ENCODE assay signal across 8 cellular contexts in the genomic region with DNA sequence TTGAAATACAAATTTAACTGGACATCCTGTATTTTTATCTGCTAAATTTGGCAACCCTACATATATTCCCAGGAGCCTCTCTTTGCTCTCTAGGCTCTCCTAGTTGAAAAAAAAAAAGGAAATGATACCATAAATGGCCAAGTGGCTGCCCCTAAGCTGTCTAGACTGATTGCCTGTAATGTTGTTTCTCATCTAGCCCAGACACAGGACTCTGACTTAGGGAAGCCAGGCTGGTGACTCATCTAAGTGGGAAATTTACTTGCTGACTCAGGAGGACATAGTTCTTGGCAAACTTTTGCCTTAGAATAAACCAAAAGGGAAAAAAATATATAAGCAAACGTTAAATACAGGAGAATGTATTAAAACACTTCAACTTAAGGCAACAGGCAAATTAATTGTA. TPM values are rescaled to one million over a fixed set of nuclear protein-coding genes. Genes with fewer than 3 reads are reported as not detected.
A peak's percentile ranks its signal among the peaks of the same experiment; 100 is the strongest.
DNase-seq lines count a peak whose midpoint lies in the region; ATAC-seq and TF ChIP-seq lines count a peak whose summit lies in the region.

No MANE protein-coding gene starts in this region.

- TF ChIP-seq CTCF in BE2C (IDR thresholded peaks at IDR 0.05; ENCODE audit: low read depth, low read length) (no peak), colonic mucosa (IDR thresholded peaks at IDR 0.05) (no peak), mesothelial cell of epicardium (IDR thresholded peaks at IDR 0.05; ENCODE audit: unreplicated experiment) (no peak), spleen (IDR thresholded peaks at IDR 0.05 in 8 of 11, conservative IDR thresholded peaks at IDR 0.05 in 3 of 11) (no peak)

- no peak for TF ChIP-seq POLR2A in spleen (IDR thresholded peaks at IDR 0.05)

- no peaks in the 10 kb centered on the region for H3K27me3 Mint-ChIP-seq in mesothelial cell of epicardium (ENCODE audit: low read depth)

- ATAC-seq in GM21717 (IDR thresholded peaks at IDR 0.05; ENCODE audit: unreplicated experiment) (peak; percentile 78), GM21367 (IDR thresholded peaks at IDR 0.05; ENCODE audit: unreplicated experiment) (no peak), GM18517 (IDR thresholded peaks at IDR 0.05; ENCODE audit: unreplicated experiment) (no peak)

- no peaks in the 10 kb centered on the region for H3K36me3 Mint-ChIP-seq in mesothelial cell of epicardium

- DNase-seq in BE2C (peak; percentile 54), NCI-H446 treated with DMSO at 0.1 percent for 48 hours (lab: John Stamatoyannopoulos, UW) (peak; percentile 73), colonic mucosa (peak; percentile 24), mesothelial cell of epicardium (ENCODE audit: low spot score in 2 of 2, unreplicated experiment in 2 of 2) (no peak), spleen (no peak)

- WGBS in spleen, 5 donors = 2 to 33% (median 9%) methylated on average over 1 of the region's 1 CpG

- no peak overlapping the region for H3K4me3 Mint-ChIP-seq in mesothelial cell of epicardium

- H3K27ac ChIP-seq in colonic mucosa (no peak overlapping the region), spleen (peak overlapping the region in 1 of 8 donors; percentile 0)

- H3K9ac ChIP-seq in colonic mucosa (ENCODE audit: low read depth in 2 of 2, low read length in 2 of 2) = no peak overlapping the region

- H3K9me3 ChIP-seq in BE2C = no peaks in the 10 kb centered on the region
- no peaks in the 10 kb centered on the region for H3K9me3 ChIP-seq in colonic mucosa
- H3K9me3 ChIP-seq in spleen = no peaks in the 10 kb centered on the region

- H3K9me3 Mint-ChIP-seq in mesothelial cell of epicardium = no peaks in the 10 kb centered on the region

- H3K4me1 ChIP-seq in BE2C = no peaks in the 10 kb centered on the region
- H3K4me1 ChIP-seq in colonic mucosa = no peaks in the 10 kb centered on the region
- peaks cover 0 to 14% (median 7%) of the 10 kb centered on the region in 6 donors for H3K4me1 ChIP-seq in spleen

- no peaks in the 10 kb centered on the region for H3K27me3 ChIP-seq in BE2C
- no peaks in the 10 kb centered on the region for H3K27me3 ChIP-seq in colonic mucosa
- no peaks in the 10 kb centered on the region for H3K27me3 ChIP-seq in spleen (replicated peaks in 1 of 7)

- H3K4me3 ChIP-seq in BE2C (ENCODE audit: low read depth, low read length) (no peak overlapping the region), colonic mucosa (no peak overlapping the region), spleen (no peak overlapping the region)

- H3K36me3 ChIP-seq in BE2C (no peaks in the 10 kb centered on the region), colonic mucosa (no peaks in the 10 kb centered on the region), spleen (no peaks in the 10 kb centered on the region)

- peaks cover 38% of the 10 kb centered on the region for H3K4me1 Mint-ChIP-seq in mesothelial cell of epicardium

- intact Hi-C loops in colonic mucosa (cut with DNase I) (no loop called here), spleen (cut with DNase I; ENCODE audit: low total_unique reads) (no loop called here)

- H3K27ac Mint-ChIP-seq in mesothelial cell of epicardium = peak overlapping the region; percentile 95

RNA-seq across cellular contexts. Expression of gene ITGAV, which starts 14.6 kb away (rescaled TPM):
- polyA plus RNA-seq in BE2C (2012; ENCODE audit: insufficient read depth, insufficient read length, low read depth) = 13.4 TPM
- total RNA-seq in colonic mucosa = 10 to 100 TPM; 31.6 to 54.6 TPM
- 93.3 to 112 TPM (median 100 TPM) in 3 replicates for total RNA-seq in mesothelial cell of epicardium
- total RNA-seq in spleen = 10 to 100 TPM; 51.1 to 85.4 (median 65.5) TPM
- 10 to 100 TPM in 1 of 3 donors, 1 to 10 TPM in 2; 5.6 to 10.3 (median 9.5) TPM for polyA plus RNA-seq in spleen

Comparison
In these comparisons a context has a peak if more than half of its experiments do, and no peak if none do; other contexts are left out.
1. DNase-seq: peak in BE2C (single experiment), NCI-H446 treated with DMSO at 0.1 percent for 48 hours (single experiment) and colonic mucosa (single experiment); none in mesothelial cell of epicardium (0 of 2) and spleen (single experiment).